1 cellular context compared by ENCODE assay signal in the genomic region with DNA sequence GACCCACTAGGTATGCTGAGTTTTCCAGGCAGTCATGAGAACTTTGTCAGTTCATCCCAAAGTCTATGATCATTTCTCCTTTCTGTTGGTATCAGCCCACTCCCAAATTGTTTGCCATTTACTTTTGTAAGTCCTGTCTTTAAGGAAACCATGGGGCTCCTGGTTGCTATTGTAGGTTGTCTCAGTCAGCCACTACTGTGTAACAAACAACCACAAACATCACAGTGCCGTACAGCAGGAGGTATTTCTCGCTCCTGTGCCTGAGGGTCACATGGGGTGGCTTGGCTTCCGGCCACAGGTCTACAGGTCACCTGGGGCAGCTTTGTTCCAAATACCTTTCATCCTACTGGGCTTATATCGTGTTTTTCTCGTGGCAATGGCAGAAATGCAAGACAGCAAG.
TF ChIP-seq lines count a peak whose summit lies in the region.

No MANE protein-coding gene starts in this region.

TF ChIP-seq in WTC11, 78 proteins besides CTCF, POLR2A, EP300 and RAD21 (continued from another document):
- no peak for TF ChIP-seq ZNF425 (CRISPR knock-in tag; conservative IDR thresholded peaks at IDR 0.05)
